10 cellular contexts compared by ENCODE assay signal in genomic region chr6:90319044-90319443, GRCh38. TPM values are rescaled to one million over a fixed set of nuclear protein-coding genes. Genes with fewer than 3 reads are reported as not detected.
DNase-seq lines count a peak whose midpoint lies in the region; ATAC-seq and TF ChIP-seq lines count a peak whose summit lies in the region.
"Had no signal": no experiment of that assay in that cellular context is flagged by ENCODE, and none has a peak within 500 bp of the region (broad histone marks: within the 10 kb centered on the region; RNA-seq: fewer than 3 reads in every experiment).

No MANE protein-coding gene starts in this region.

- H3K9me3 Mint-ChIP-seq in CD4-positive, CD25-positive, alpha-beta regulatory T cell = peaks cover 0 to 2% (median 0%) of the 10 kb centered on the region in 7 donors
- H3K9me3 Mint-ChIP-seq: T-helper 1 cell treated with Interleukin-12 subunit alpha and Interleukin-12 subunit beta and Interleukin-4 antibody, amounts not matched to agents 30 μg/mL and 1 μg/mL, for 36 hours had no signal

- no peaks in the 10 kb centered on the region for H3K9me3 ChIP-seq in CD4-positive, CD25-positive, alpha-beta regulatory T cell (ENCODE audit: control insufficient read depth in 2 of 2, low read length in 2 of 2)
- H3K9me3 ChIP-seq in testis = no peaks in the 10 kb centered on the region

- no peak overlapping the region for H3K4me3 ChIP-seq in CD4-positive, CD25-positive, alpha-beta regulatory T cell (ENCODE audit: low read depth, low read length)
- no peak overlapping the region for H3K4me3 ChIP-seq in testis

- peaks cover 0 to 10% (median 2%) of the 10 kb centered on the region in 4 donors for H3K4me1 Mint-ChIP-seq in CD4-positive, CD25-positive, alpha-beta regulatory T cell

- H3K27ac Mint-ChIP-seq in CD4-positive, CD25-positive, alpha-beta regulatory T cell = no peak overlapping the region
- H3K27ac Mint-ChIP-seq: T-helper 1 cell treated with Interleukin-12 subunit alpha and Interleukin-12 subunit beta and Interleukin-4 antibody, amounts not matched to agents 30 μg/mL and 1 μg/mL, for 36 hours had no signal

- H3K4me3 Mint-ChIP-seq in CD4-positive, CD25-positive, alpha-beta regulatory T cell = no peak overlapping the region
- H3K4me3 Mint-ChIP-seq: T-helper 1 cell treated with Interleukin-12 subunit alpha and Interleukin-12 subunit beta and Interleukin-4 antibody, amounts not matched to agents 30 μg/mL and 1 μg/mL, for 36 hours had no signal

- WGBS in testis, 2 donors = 83 to 90% methylated on average over 1 of the region's 1 CpG

- no peaks in the 10 kb centered on the region for H3K36me3 Mint-ChIP-seq in CD4-positive, CD25-positive, alpha-beta regulatory T cell

- DNase-seq in CD4-positive, CD25-positive, alpha-beta regulatory T cell = peak in 1 of 3 donors; percentile 30
- DNase-seq in Daoy (ENCODE audit: low read depth) = peak; percentile 5
- peak; percentile 8 for DNase-seq in fibroblast of peridontal ligament (ENCODE audit: extremely low read depth)
- no peak for DNase-seq in testis
- no peak for DNase-seq in glomerular visceral epithelial cell (ENCODE audit: extremely low spot score)
- DNase-seq in HUDEP-2 (lab: John Stamatoyannopoulos, UW; ENCODE audit: unreplicated experiment in 76 of 76) = no peak
- DNase-seq in NCI-H1048 (lab: John Stamatoyannopoulos, UW) = no peak
- DNase-seq: activated CD4-positive, alpha-beta T cell treated with anti-CD3 and anti-CD28 coated beads, Interleukin-2, amount 50 U/mL, for 4 hours had no signal

- TF ChIP-seq CTCF in testis (IDR thresholded peaks at IDR 0.05) = no peak

- H3K36me3 ChIP-seq in CD4-positive, CD25-positive, alpha-beta regulatory T cell (ENCODE audit: control insufficient read depth, insufficient read depth, low read length) = no peaks in the 10 kb centered on the region
- H3K36me3 ChIP-seq in testis (ENCODE audit: low read depth, missing control alignments) = no peaks in the 10 kb centered on the region

- TF ChIP-seq POLR2A in testis (IDR thresholded peaks at IDR 0.05) = no peak

- intact Hi-C loops in testis (cut with DNase I; ENCODE audit: low total_unique reads) = no loop called here

- peaks cover 27% of the 10 kb centered on the region for H3K27me3 Mint-ChIP-seq in CD4-positive, CD25-positive, alpha-beta regulatory T cell

- H3K4me1 ChIP-seq in CD4-positive, CD25-positive, alpha-beta regulatory T cell (ENCODE audit: control insufficient read depth, insufficient read depth, low read length, poor library complexity, severe bottlenecking) = no peaks in the 10 kb centered on the region
- no peaks in the 10 kb centered on the region for H3K4me1 ChIP-seq in testis

- H3K27me3 ChIP-seq in CD4-positive, CD25-positive, alpha-beta regulatory T cell (ENCODE audit: control insufficient read depth, insufficient read depth, low read length) = peaks cover 7% of the 10 kb centered on the region
- no peaks in the 10 kb centered on the region for H3K27me3 ChIP-seq in testis

- H3K27ac ChIP-seq in CD4-positive, CD25-positive, alpha-beta regulatory T cell (ENCODE audit: insufficient read depth, low read length, poor library complexity, severe bottlenecking) = no peak overlapping the region
- no peak overlapping the region for H3K27ac ChIP-seq in testis

- peak; percentile 83 to 86 for ATAC-seq in CD4-positive, CD25-positive, alpha-beta regulatory T cell (ENCODE audit: low read depth in 2 of 2)
- peak; percentile 65 for ATAC-seq in SK-N-SH treated with all-trans-retinoic acid at 6 μM for 48 hours

TF ChIP-seq in SK-N-SH treated with all-trans-retinoic acid at 6 μM for 48 hours, 23 proteins besides CTCF, POLR2A, EP300 and RAD21:
- TF ChIP-seq ARNTL (CRISPR knock-in tag; IDR thresholded peaks at IDR 0.05; ENCODE audit: borderline replicate concordance, low read depth) (no peak), ZNF8 (CRISPR knock-in tag; IDR thresholded peaks at IDR 0.05) (no peak), TSHZ2 (CRISPR knock-in tag; IDR thresholded peaks at IDR 0.05) (no peak), PPARA (CRISPR knock-in tag; IDR thresholded peaks at IDR 0.05; ENCODE audit: borderline replicate concordance) (no peak), CSDC2 (CRISPR knock-in tag; IDR thresholded peaks at IDR 0.05) (no peak), TCF4 (CRISPR knock-in tag; IDR thresholded peaks at IDR 0.05; ENCODE audit: borderline replicate concordance) (no peak), OSR1 (CRISPR knock-in tag; IDR thresholded peaks at IDR 0.05) (no peak), POU6F1 (CRISPR knock-in tag; IDR thresholded peaks at IDR 0.05; ENCODE audit: borderline replicate concordance, low read depth) (no peak), CREB5 (CRISPR knock-in tag; IDR thresholded peaks at IDR 0.05; ENCODE audit: low read depth) (no peak), ZC3H10 (CRISPR knock-in tag; IDR thresholded peaks at IDR 0.05) (no peak), CSRNP3 (CRISPR knock-in tag; IDR thresholded peaks at IDR 0.05) (no peak), RARB (CRISPR knock-in tag; IDR thresholded peaks at IDR 0.05) (no peak), ZNF565 (CRISPR knock-in tag; conservative IDR thresholded peaks at IDR 0.05; ENCODE audit: low read depth) (no peak)
TF ChIP-seq in SK-N-SH treated with all-trans-retinoic acid at 6 μM for 48 hours: peak in this region for 0.

RNA-seq across cellular contexts. Expression of gene BACH2, which starts 22.4 kb away (rescaled TPM):
- 51.3 TPM for total RNA-seq in CD4-positive, CD25-positive, alpha-beta regulatory T cell
- polyA plus RNA-seq in CD4-positive, CD25-positive, alpha-beta regulatory T cell = 10 to 100 TPM in 1 of 4 donors, 1 to 10 TPM in 3; 3.8 to 12.2 (median 5.7) TPM
- 0.46 and 0.60 TPM in 2 replicates for total RNA-seq in Daoy (2014; rRNA removed; shearing (Covaris generic))
- total RNA-seq in testis = 1 to 10 TPM; 6.5 to 8.3 TPM
- polyA plus RNA-seq in testis (ENCODE audit: insufficient read depth, low read depth, low replicate concordance) = 5.0 TPM

Comparison
In these comparisons a context has a peak if more than half of its experiments do, and no peak if none do; other contexts are left out.
1. DNase-seq: peak in Daoy (single experiment) and fibroblast of peridontal ligament (single experiment); none in testis (single experiment), glomerular visceral epithelial cell (single experiment), HUDEP-2 (0 of 76) and NCI-H1048 (single experiment).